Comparison of ENCODE assay signal across 8 cellular contexts in the genomic region with DNA sequence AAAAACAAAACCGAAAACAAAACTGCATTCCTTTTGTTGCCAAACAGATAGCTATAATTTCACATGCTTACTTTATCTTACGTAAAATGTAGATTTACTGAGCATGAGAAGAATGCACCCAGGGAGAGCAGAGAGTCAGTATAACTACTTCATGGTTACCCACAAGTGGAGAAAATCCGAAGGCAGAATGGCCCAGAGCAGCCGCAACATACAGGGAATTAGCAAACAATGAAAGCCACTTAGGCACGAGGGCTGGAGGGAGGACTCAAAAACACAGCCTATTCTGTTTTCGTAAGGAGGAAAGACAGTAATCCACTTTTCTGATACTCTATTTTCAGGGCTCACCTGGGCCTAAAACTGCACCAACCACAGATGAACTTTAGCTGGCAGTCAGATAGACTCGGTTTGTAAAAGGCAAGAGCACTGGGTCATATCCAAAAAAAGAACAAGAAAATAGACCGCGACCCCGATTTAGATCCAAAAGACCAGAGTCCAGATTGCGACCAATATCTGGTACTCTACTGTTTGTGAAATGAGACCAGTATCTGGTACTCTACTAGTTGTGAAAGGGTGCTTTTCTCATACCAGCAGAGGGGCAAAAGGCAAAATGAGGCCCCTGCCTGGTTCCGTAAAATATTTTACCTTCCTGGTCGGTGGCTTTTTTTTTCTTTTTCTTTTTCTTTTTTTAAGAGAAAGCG. TPM values are rescaled to one million over a fixed set of nuclear protein-coding genes. Genes with fewer than 3 reads are reported as not detected.
DNase-seq lines count a peak whose midpoint lies in the region; ATAC-seq and TF ChIP-seq lines count a peak whose summit lies in the region.

No MANE protein-coding gene starts in this region.

- H3K36me3 Mint-ChIP-seq in activated T-cell treated with anti-CD3 and anti-CD28 coated beads, Interleukin-2, amount 50 U/mL, for 4 hours (ENCODE audit: insufficient read depth), result peaks cover 10% of the 10 kb centered on the region
- H3K36me3 Mint-ChIP-seq in activated naive CD8-positive, alpha-beta T cell treated with anti-CD3 and anti-CD28 coated beads, Interleukin-2, amount 50 U/mL, for 24 hours (ENCODE audit: low read depth), result peaks cover 9% of the 10 kb centered on the region

- TF ChIP-seq POLR2A in testis (IDR thresholded peaks at IDR 0.05), result no peak

- DNase-seq in activated T-cell treated with anti-CD3 and anti-CD28 coated beads, Interleukin-2, amount 50 U/mL, for 4 hours, result no peak
- no peak for DNase-seq in activated T-cell treated with anti-CD3 and anti-CD28 coated beads, Interleukin-2, amount 50 U/mL, for 1 hour
- no peak for DNase-seq in activated naive CD8-positive, alpha-beta T cell treated with anti-CD3 and anti-CD28 coated beads, Interleukin-2, amount 50 U/mL, for 24 hours
- DNase-seq in kidney epithelial cell (ENCODE audit: low read depth) (no peak), testis (no peak), DMS 273 treated with DMSO at 0.1 percent for 48 hours (lab: John Stamatoyannopoulos, UW) (no peak), GM10266 (ENCODE audit: extremely low spot score) (no peak)

- H3K27ac Mint-ChIP-seq in activated naive CD8-positive, alpha-beta T cell treated with anti-CD3 and anti-CD28 coated beads, Interleukin-2, amount 50 U/mL, for 24 hours, result peak overlapping the region; percentile 97

- WGBS in testis, 2 donors, result 2% methylated on average over 14 of the region's 14 CpGs

- H3K27ac ChIP-seq in testis, result peak overlapping the region; percentile 92 to 97

- H3K9me3 Mint-ChIP-seq in activated T-cell treated with anti-CD3 and anti-CD28 coated beads, Interleukin-2, amount 50 U/mL, for 4 hours, result no peaks in the 10 kb centered on the region
- no peaks in the 10 kb centered on the region for H3K9me3 Mint-ChIP-seq in activated naive CD8-positive, alpha-beta T cell treated with anti-CD3 and anti-CD28 coated beads, Interleukin-2, amount 50 U/mL, for 24 hours

- H3K4me1 ChIP-seq in testis, result peaks cover 42% of the 10 kb centered on the region

- H3K36me3 ChIP-seq in kidney epithelial cell (ENCODE audit: control insufficient read depth, insufficient read depth, low read length) (no peaks in the 10 kb centered on the region), testis (ENCODE audit: low read depth, missing control alignments) (no peaks in the 10 kb centered on the region)

- peaks cover 63% of the 10 kb centered on the region for H3K4me1 Mint-ChIP-seq in activated T-cell treated with anti-CD3 and anti-CD28 coated beads, Interleukin-2, amount 50 U/mL, for 4 hours (ENCODE audit: low read depth)
- H3K4me1 Mint-ChIP-seq in activated naive CD8-positive, alpha-beta T cell treated with anti-CD3 and anti-CD28 coated beads, Interleukin-2, amount 50 U/mL, for 24 hours, result peaks cover 70% of the 10 kb centered on the region

- no peak for ATAC-seq in activated T-cell treated with anti-CD3 and anti-CD28 coated beads, Interleukin-2, amount 50 U/mL, for 4 hours
- ATAC-seq in HG03432 (IDR thresholded peaks at IDR 0.05; ENCODE audit: unreplicated experiment), result peak; percentile 14
- ATAC-seq in activated naive CD8-positive, alpha-beta T cell treated with anti-CD3 and anti-CD28 coated beads, Interleukin-2, amount 50 U/mL, for 24 hours, result no peak

- intact Hi-C loops in testis (cut with DNase I; ENCODE audit: low total_unique reads), result no loop called here

- TF ChIP-seq CTCF in kidney epithelial cell (IDR thresholded peaks at IDR 0.05; ENCODE audit: insufficient read depth, low read length, poor library complexity, severe bottlenecking) (no peak), testis (IDR thresholded peaks at IDR 0.05) (no peak), GM10266 (IDR thresholded peaks at IDR 0.05; ENCODE audit: control insufficient read depth, insufficient read depth, low read depth, missing control alignments) (no peak)

- H3K9me3 ChIP-seq in testis, result no peaks in the 10 kb centered on the region

- peak overlapping the region; percentile 95 for H3K4me3 Mint-ChIP-seq in activated T-cell treated with anti-CD3 and anti-CD28 coated beads, Interleukin-2, amount 50 U/mL, for 4 hours
- H3K4me3 Mint-ChIP-seq in activated naive CD8-positive, alpha-beta T cell treated with anti-CD3 and anti-CD28 coated beads, Interleukin-2, amount 50 U/mL, for 24 hours, result peak overlapping the region; percentile 87

- H3K4me3 ChIP-seq in kidney epithelial cell (ENCODE audit: low read depth, low read length) (peak overlapping the region; percentile 66), testis (peak overlapping the region; percentile 86 to 99)

- H3K27me3 Mint-ChIP-seq in activated T-cell treated with anti-CD3 and anti-CD28 coated beads, Interleukin-2, amount 50 U/mL, for 4 hours (ENCODE audit: low read depth), result no peaks in the 10 kb centered on the region
- H3K27me3 Mint-ChIP-seq in activated naive CD8-positive, alpha-beta T cell treated with anti-CD3 and anti-CD28 coated beads, Interleukin-2, amount 50 U/mL, for 24 hours, result peaks cover 4% of the 10 kb centered on the region

- no peaks in the 10 kb centered on the region for H3K27me3 ChIP-seq in kidney epithelial cell (ENCODE audit: control insufficient read depth, insufficient read depth, low read length)
- no peaks in the 10 kb centered on the region for H3K27me3 ChIP-seq in testis

RNA-seq across cellular contexts. Expression of gene ITPRIP, which starts 1.3 kb away (rescaled TPM):
- 10 to 100 TPM; 18.1 to 21.9 (median 19.5) TPM for total RNA-seq in activated T-cell treated with anti-CD3 and anti-CD28 coated beads, Interleukin-2, amount 50 U/mL, for 4 hours
- total RNA-seq in kidney epithelial cell (34.8 and 41.1 TPM in 2 replicates), testis (10 to 100 TPM; 21.6 to 29.5 TPM)
- polyA plus RNA-seq in testis (ENCODE audit: insufficient read depth, low read depth, low replicate concordance), result 21.5 TPM

RNA-seq across cellular contexts. Expression of gene CFAP58, which starts 16.7 kb away (rescaled TPM):
- total RNA-seq in activated T-cell treated with anti-CD3 and anti-CD28 coated beads, Interleukin-2, amount 50 U/mL, for 4 hours, result not detected
- total RNA-seq in kidney epithelial cell, result 0.75 TPM in 2 replicates
- total RNA-seq in testis, result 10 to 100 TPM; 10.1 to 14.6 TPM
- polyA plus RNA-seq in testis (ENCODE audit: insufficient read depth, low read depth, low replicate concordance), result 16.3 TPM
